In the genomic region with DNA sequence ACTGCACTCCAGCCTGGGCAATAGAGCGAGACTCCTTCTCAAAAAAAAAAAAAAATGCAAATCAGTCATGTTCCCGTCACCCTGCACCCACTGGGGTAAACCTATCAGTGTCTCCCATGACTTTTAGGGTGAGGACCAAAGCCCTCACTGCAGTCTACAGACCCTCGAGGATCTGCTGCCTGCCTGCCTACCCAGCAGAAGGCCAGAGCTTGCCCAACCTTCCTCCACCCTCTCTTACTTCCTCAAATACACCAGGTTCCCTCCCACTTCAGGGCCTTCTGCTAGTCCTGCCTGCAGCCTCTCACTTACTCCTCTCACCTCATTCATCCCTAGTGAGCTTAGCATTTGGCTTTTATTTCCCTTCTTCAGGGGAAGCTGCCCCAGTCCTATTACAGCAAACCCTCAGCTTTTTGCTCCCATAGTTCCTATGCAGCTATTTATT, we compare ENCODE assay signal across 12 cellular contexts. TPM values are rescaled to one million over a fixed set of nuclear protein-coding genes. Genes with fewer than 3 reads are reported as not detected.
A peak's percentile ranks its signal among the peaks of the same experiment; 100 is the strongest.
DNase-seq lines count a peak whose midpoint lies in the region; ATAC-seq and TF ChIP-seq lines count a peak whose summit lies in the region.
"Had no signal": no experiment of that assay in that cellular context is flagged by ENCODE, and none has a peak within 500 bp of the region (broad histone marks: within the 10 kb centered on the region; RNA-seq: fewer than 3 reads in every experiment).

No MANE protein-coding gene starts in this region.

- 78% methylated on average over 3 of the region's 3 CpGs for WGBS in hepatocyte (ENCODE audit: low lambda C conversion rate, missing lambda C conversion rate)

- peak; percentile 52 for TF ChIP-seq POLR2A in Raji (IDR thresholded peaks at IDR 0.05; ENCODE audit: insufficient read depth, low read depth, low read length)

- H3K27ac ChIP-seq in hepatocyte (peak overlapping the region; percentile 100), coronary artery (no peak overlapping the region)

- no peaks in the 10 kb centered on the region for H3K9me2 ChIP-seq in hepatocyte (replicated peaks; ENCODE audit: insufficient read depth)

- peaks cover 10% of the 10 kb centered on the region in 2 donors for H3K4me1 Mint-ChIP-seq in stimulated activated naive B cell treated with anti-CD40 and anti-IgM and Interleukin-4, amounts not matched to agents 10 μg/mL and 1 μg/mL and 100 μg/mL, for 72 hours

- peak; percentile 96 to 98 for ATAC-seq in stimulated activated naive B cell treated with anti-CD40 and anti-IgM and Interleukin-4, amounts not matched to agents 10 μg/mL and 1 μg/mL and 100 μg/mL, for 72 hours (replicated peaks)
- ATAC-seq in HG03354 (IDR thresholded peaks at IDR 0.05; ENCODE audit: poor library complexity, severe bottlenecking, unreplicated experiment) = no peak

- no peaks in the 10 kb centered on the region for H3K27me3 ChIP-seq in hepatocyte

- H3K4me3 ChIP-seq in hepatocyte (no peak overlapping the region), coronary artery (no peak overlapping the region)

- no peak for TF ChIP-seq CTCF in hepatocyte (IDR thresholded peaks at IDR 0.05; ENCODE audit: poor library complexity)
- no peak for TF ChIP-seq CTCF in coronary artery (IDR thresholded peaks at IDR 0.05)

- H3K9me3 Mint-ChIP-seq in stimulated activated naive B cell treated with anti-CD40 and anti-IgM and Interleukin-4, amounts not matched to agents 10 μg/mL and 1 μg/mL and 100 μg/mL, for 72 hours = no peaks in the 10 kb centered on the region

- H3K27me3 Mint-ChIP-seq in stimulated activated naive B cell treated with anti-CD40 and anti-IgM and Interleukin-4, amounts not matched to agents 10 μg/mL and 1 μg/mL and 100 μg/mL, for 72 hours = no peaks in the 10 kb centered on the region

- H3K79me2 ChIP-seq in hepatocyte = no peaks in the 10 kb centered on the region

- H3K36me3 ChIP-seq in hepatocyte (replicated peaks; ENCODE audit: insufficient read depth, low read depth) = no peaks in the 10 kb centered on the region

- peaks cover 30% of the 10 kb centered on the region for H3K4me1 ChIP-seq in hepatocyte (ENCODE audit: insufficient read depth)

- H3K9me3 ChIP-seq in hepatocyte (ENCODE audit: low read depth) = no peaks in the 10 kb centered on the region

- H3K27ac Mint-ChIP-seq in stimulated activated naive B cell treated with anti-CD40 and anti-IgM and Interleukin-4, amounts not matched to agents 10 μg/mL and 1 μg/mL and 100 μg/mL, for 72 hours = no peak overlapping the region

- H2AFZ ChIP-seq in hepatocyte = no peak overlapping the region

- H3K4me3 Mint-ChIP-seq in stimulated activated naive B cell treated with anti-CD40 and anti-IgM and Interleukin-4, amounts not matched to agents 10 μg/mL and 1 μg/mL and 100 μg/mL, for 72 hours = no peak overlapping the region

- no peaks in the 10 kb centered on the region for H3K36me3 Mint-ChIP-seq in stimulated activated naive B cell treated with anti-CD40 and anti-IgM and Interleukin-4, amounts not matched to agents 10 μg/mL and 1 μg/mL and 100 μg/mL, for 72 hours

- peak overlapping the region; percentile 70 for H3K4me2 ChIP-seq in hepatocyte

- peak; percentile 27 for DNase-seq in DMS53 (lab: John Stamatoyannopoulos, UW)
- DNase-seq in DMS53 treated with DMSO at 0.1 percent for 48 hours (lab: John Stamatoyannopoulos, UW; ENCODE audit: unreplicated experiment) = no peak
- DNase-seq in hepatocyte (ENCODE audit: low spot score) = no peak
- DNase-seq in stimulated activated naive B cell treated with anti-CD40 and anti-IgM and Interleukin-4, amounts not matched to agents 10 μg/mL and 1 μg/mL and 100 μg/mL, for 72 hours = no peak
- DNase-seq in activated CD4-positive, CD25-positive, alpha-beta regulatory T cell treated with anti-CD3 and anti-CD28 coated beads, Interleukin-2, amount 50 U/mL, for 72 hours = no peak
- no peak for DNase-seq in coronary artery (ENCODE audit: low spot score)
- DNase-seq: 8988T; NK-92 treated with Interleukin-12 subunit alpha and Interleukin-12 subunit beta, amount 100 ng/mL, for 24 hours had no signal

- no peaks in the 10 kb centered on the region for H4K20me1 ChIP-seq in hepatocyte (ENCODE audit: insufficient read depth, poor library complexity, severe bottlenecking)

RNA-seq across cellular contexts. Expression of a gene that starts 17.7 kb away (rescaled TPM):
- 52.1 and 53.6 TPM in 2 replicates for total RNA-seq in hepatocyte
- polyA plus RNA-seq in hepatocyte = 41.1 and 43.2 TPM in 2 replicates

RNA-seq across cellular contexts. Expression of a gene that starts 48.5 kb away (rescaled TPM):
- 0.36 and 0.50 TPM in 2 replicates for total RNA-seq in hepatocyte
- 0.68 TPM in 1 of 2 replicates, not detected in the other for polyA plus RNA-seq in hepatocyte
- total RNA-seq: activated CD8-positive, alpha-beta memory T cell treated with anti-CD3 and anti-CD28 coated beads for 36 hours; H4 had no signal
